1 cellular context compared by ENCODE assay signal in the genomic region with DNA sequence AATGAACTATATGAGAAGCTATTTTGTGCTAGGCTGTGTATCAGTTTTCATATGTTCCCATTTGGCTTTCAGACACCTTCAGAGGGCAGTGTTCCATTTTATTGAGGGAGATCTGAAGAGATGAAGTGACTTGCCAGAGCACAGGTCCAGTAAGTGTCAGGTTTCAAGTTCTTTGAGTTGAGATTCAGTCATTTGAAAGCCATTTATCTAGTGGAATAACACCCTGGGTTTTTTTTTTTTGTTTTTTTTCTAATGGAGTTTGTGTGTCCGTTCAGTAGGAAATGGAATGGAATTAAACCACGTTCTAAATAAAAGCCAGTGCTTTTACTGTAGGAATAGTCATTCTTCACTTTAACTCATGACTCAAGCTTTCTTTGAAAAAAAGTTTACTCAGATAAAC.
TF ChIP-seq lines count a peak whose summit lies in the region.

No MANE protein-coding gene starts in this region.

TF ChIP-seq in GM23338, 12 proteins besides CTCF, POLR2A, EP300 and RAD21 (continued from another document):
- TF ChIP-seq, protein P1, sequence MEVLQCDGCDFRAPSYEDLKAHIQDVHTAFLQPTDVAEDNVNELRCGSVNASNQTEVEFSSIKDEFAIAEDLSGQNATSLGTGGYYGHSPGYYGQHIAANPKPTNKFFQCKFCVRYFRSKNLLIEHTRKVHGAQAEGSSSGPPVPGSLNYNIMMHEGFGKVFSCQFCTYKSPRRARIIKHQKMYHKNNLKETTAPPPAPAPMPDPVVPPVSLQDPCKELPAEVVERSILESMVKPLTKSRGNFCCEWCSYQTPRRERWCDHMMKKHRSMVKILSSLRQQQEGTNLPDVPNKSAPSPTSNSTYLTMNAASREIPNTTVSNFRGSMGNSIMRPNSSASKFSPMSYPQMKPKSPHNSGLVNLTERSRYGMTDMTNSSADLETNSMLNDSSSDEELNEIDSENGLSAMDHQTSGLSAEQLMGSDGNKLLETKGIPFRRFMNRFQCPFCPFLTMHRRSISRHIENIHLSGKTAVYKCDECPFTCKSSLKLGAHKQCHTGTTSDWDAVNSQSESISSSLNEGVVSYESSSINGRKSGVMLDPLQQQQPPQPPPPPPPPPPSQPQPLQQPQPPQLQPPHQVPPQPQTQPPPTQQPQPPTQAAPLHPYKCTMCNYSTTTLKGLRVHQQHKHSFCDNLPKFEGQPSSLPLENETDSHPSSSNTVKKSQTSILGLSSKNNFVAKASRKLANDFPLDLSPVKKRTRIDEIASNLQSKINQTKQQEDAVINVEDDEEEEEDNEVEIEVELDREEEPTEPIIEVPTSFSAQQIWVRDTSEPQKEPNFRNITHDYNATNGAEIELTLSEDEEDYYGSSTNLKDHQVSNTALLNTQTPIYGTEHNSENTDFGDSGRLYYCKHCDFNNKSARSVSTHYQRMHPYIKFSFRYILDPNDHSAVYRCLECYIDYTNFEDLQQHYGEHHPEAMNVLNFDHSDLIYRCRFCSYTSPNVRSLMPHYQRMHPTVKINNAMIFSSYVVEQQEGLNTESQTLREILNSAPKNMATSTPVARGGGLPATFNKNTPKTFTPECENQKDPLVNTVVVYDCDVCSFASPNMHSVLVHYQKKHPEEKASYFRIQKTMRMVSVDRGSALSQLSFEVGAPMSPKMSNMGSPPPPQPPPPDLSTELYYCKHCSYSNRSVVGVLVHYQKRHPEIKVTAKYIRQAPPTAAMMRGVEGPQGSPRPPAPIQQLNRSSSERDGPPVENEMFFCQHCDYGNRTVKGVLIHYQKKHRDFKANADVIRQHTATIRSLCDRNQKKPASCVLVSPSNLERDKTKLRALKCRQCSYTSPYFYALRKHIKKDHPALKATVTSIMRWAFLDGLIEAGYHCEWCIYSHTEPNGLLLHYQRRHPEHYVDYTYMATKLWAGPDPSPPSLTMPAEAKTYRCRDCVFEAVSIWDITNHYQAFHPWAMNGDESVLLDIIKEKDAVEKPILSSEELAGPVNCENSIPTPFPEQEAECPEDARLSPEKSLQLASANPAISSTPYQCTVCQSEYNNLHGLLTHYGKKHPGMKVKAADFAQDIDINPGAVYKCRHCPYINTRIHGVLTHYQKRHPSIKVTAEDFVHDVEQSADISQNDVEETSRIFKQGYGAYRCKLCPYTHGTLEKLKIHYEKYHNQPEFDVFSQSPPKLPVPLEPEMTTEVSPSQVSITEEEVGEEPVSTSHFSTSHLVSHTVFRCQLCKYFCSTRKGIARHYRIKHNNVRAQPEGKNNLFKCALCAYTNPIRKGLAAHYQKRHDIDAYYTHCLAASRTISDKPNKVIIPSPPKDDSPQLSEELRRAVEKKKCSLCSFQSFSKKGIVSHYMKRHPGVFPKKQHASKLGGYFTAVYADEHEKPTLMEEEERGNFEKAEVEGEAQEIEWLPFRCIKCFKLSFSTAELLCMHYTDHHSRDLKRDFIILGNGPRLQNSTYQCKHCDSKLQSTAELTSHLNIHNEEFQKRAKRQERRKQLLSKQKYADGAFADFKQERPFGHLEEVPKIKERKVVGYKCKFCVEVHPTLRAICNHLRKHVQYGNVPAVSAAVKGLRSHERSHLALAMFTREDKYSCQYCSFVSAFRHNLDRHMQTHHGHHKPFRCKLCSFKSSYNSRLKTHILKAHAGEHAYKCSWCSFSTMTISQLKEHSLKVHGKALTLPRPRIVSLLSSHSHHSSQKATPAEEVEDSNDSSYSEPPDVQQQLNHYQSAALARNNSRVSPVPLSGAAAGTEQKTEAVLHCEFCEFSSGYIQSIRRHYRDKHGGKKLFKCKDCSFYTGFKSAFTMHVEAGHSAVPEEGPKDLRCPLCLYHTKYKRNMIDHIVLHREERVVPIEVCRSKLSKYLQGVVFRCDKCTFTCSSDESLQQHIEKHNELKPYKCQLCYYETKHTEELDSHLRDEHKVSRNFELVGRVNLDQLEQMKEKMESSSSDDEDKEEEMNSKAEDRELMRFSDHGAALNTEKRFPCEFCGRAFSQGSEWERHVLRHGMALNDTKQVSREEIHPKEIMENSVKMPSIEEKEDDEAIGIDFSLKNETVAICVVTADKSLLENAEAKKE (CRISPR knock-in tag; IDR thresholded peaks at IDR 0.05), result no peak
- TF ChIP-seq, protein P2, sequence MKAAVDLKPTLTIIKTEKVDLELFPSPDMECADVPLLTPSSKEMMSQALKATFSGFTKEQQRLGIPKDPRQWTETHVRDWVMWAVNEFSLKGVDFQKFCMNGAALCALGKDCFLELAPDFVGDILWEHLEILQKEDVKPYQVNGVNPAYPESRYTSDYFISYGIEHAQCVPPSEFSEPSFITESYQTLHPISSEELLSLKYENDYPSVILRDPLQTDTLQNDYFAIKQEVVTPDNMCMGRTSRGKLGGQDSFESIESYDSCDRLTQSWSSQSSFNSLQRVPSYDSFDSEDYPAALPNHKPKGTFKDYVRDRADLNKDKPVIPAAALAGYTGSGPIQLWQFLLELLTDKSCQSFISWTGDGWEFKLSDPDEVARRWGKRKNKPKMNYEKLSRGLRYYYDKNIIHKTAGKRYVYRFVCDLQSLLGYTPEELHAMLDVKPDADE (IDR thresholded peaks at IDR 0.05), result no peak
- no peak for TF ChIP-seq NANOG (IDR thresholded peaks at IDR 0.05; ENCODE audit: borderline replicate concordance)
- TF ChIP-seq, protein P3, sequence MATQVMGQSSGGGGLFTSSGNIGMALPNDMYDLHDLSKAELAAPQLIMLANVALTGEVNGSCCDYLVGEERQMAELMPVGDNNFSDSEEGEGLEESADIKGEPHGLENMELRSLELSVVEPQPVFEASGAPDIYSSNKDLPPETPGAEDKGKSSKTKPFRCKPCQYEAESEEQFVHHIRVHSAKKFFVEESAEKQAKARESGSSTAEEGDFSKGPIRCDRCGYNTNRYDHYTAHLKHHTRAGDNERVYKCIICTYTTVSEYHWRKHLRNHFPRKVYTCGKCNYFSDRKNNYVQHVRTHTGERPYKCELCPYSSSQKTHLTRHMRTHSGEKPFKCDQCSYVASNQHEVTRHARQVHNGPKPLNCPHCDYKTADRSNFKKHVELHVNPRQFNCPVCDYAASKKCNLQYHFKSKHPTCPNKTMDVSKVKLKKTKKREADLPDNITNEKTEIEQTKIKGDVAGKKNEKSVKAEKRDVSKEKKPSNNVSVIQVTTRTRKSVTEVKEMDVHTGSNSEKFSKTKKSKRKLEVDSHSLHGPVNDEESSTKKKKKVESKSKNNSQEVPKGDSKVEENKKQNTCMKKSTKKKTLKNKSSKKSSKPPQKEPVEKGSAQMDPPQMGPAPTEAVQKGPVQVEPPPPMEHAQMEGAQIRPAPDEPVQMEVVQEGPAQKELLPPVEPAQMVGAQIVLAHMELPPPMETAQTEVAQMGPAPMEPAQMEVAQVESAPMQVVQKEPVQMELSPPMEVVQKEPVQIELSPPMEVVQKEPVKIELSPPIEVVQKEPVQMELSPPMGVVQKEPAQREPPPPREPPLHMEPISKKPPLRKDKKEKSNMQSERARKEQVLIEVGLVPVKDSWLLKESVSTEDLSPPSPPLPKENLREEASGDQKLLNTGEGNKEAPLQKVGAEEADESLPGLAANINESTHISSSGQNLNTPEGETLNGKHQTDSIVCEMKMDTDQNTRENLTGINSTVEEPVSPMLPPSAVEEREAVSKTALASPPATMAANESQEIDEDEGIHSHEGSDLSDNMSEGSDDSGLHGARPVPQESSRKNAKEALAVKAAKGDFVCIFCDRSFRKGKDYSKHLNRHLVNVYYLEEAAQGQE (IDR thresholded peaks at IDR 0.05; ENCODE audit: unreplicated experiment), result no peak
